9 cellular contexts compared by ENCODE assay signal in the genomic region with DNA sequence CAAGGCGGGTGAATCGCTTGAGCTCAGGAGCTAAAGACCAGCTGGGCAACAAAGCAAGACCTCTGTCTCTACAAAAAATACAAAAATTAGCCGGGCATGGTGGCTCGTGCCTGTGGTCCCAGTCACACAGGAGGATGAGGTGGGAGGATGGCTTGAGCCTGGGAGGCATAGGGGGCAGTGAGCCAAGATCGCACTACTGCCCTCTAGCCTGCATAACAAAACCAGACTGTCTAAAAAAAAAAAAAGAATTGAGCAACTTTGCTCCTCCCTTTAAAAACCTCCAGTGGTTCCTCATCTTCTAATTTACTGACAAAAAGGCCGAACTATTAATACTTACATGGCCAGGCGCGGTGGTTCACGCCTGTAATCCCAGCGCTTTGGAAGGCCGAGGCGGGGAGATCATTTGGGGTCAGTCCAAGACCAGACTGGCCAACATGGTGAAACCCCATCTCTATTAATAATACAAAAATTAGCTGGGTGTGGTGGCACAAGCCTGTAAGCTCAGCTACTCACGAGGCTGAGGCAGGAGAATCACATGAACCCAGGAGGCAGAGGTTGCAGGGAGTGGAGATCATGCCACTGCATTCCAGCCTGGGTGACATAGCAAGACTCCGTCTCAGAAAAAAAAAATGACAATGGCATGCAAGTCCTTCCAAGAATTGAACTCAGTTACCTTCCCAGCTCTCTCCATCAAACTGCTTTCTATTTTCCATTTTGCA. TPM values are rescaled to one million over a fixed set of nuclear protein-coding genes. Genes with fewer than 3 reads are reported as not detected.
DNase-seq lines count a peak whose midpoint lies in the region; ATAC-seq and TF ChIP-seq lines count a peak whose summit lies in the region.
"Had no signal": no experiment of that assay in that cellular context is flagged by ENCODE, and none has a peak within 500 bp of the region (broad histone marks: within the 10 kb centered on the region; RNA-seq: fewer than 3 reads in every experiment).

No MANE protein-coding gene starts in this region.

- H3K27ac ChIP-seq in PC-3 (ENCODE audit: low read length) (no peak overlapping the region), endodermal cell (ENCODE audit: low read depth, low read length) (no peak overlapping the region)
- H3K27ac ChIP-seq: BLaER1 had no signal

- H3K4me3 Mint-ChIP-seq in endodermal cell = no peak overlapping the region
- H3K4me3 Mint-ChIP-seq in naive B cell = peak overlapping the region; percentile 68 to 91 (median 84)

- no peak for ATAC-seq in PC-3
- ATAC-seq in naive B cell (ENCODE audit: low read depth in 2 of 2) = peak; percentile 33 to 39
- ATAC-seq in HG02763 (IDR thresholded peaks at IDR 0.05; ENCODE audit: unreplicated experiment) = no peak

- no peak overlapping the region for H3K4me3 ChIP-seq in PC-3 (ENCODE audit: low read length)
- peak overlapping the region; percentile 13 for H3K4me3 ChIP-seq in endodermal cell (ENCODE audit: low read length)
- H3K4me3 ChIP-seq: BLaER1 had no signal

- peaks cover 24% of the 10 kb centered on the region for H3K4me1 ChIP-seq in PC-3 (ENCODE audit: insufficient read depth, low read length)
- H3K4me1 ChIP-seq in endodermal cell (ENCODE audit: control insufficient read depth, insufficient read depth, low read length) = peaks cover 5% of the 10 kb centered on the region

- H3K36me3 ChIP-seq in PC-3 (ENCODE audit: low read depth, low read length) (peaks cover 11% of the 10 kb centered on the region), endodermal cell (ENCODE audit: control insufficient read depth, insufficient read depth, low read length) (peaks cover 31% of the 10 kb centered on the region)

- no TSS peak for BruUV-seq in PC-3 (replicated peaks; lab: Mats Ljungman, UMichigan)

- no peaks in the 10 kb centered on the region for H3F3A ChIP-seq in PC-3 (ENCODE audit: low read length, unreplicated experiment)

- H3K9ac ChIP-seq in PC-3 (ENCODE audit: low read length) (no peak overlapping the region), endodermal cell (ENCODE audit: extremely low read depth, low read length, poor library complexity, severe bottlenecking) (no peak overlapping the region)
- H3K9ac ChIP-seq: BLaER1 had no signal

- DNase-seq in DMS53 (lab: John Stamatoyannopoulos, UW) (peak; percentile 24), DMS53 treated with DMSO at 0.1 percent for 48 hours (lab: John Stamatoyannopoulos, UW; ENCODE audit: unreplicated experiment) (no peak), PC-3 (peak; percentile 78), endodermal cell (peak; percentile 54), naive B cell (peak; percentile 46), NCI-H774 (lab: John Stamatoyannopoulos, UW) (no peak), NCI-H526 treated with DMSO at 0.1 percent for 48 hours (lab: John Stamatoyannopoulos, UW) (no peak)

- WGBS in endodermal cell (ENCODE audit: insufficient coverage in 1 of 2, insufficient read length in 1 of 2), 2 experiments = 75 to 90% methylated on average over 4 to 14 of the region's 14 CpGs

- intact Hi-C loops in PC-3 (cut with micrococcal nuclease) = no loop called here

- no peaks in the 10 kb centered on the region for H3K27me3 Mint-ChIP-seq in endodermal cell (ENCODE audit: insufficient read depth)
- H3K27me3 Mint-ChIP-seq in naive B cell = no peaks in the 10 kb centered on the region

- H3K79me2 ChIP-seq in PC-3 (ENCODE audit: low read length) = peaks cover 99% of the 10 kb centered on the region

- H3K36me3 Mint-ChIP-seq in endodermal cell (ENCODE audit: low read depth) = peaks cover 31% of the 10 kb centered on the region
- H3K36me3 Mint-ChIP-seq in naive B cell = peaks cover 6 to 7% of the 10 kb centered on the region in 2 donors

- H2AFZ ChIP-seq in PC-3 (ENCODE audit: low read length) = no peak overlapping the region

- no peaks in the 10 kb centered on the region for H3K9me2 ChIP-seq in PC-3 (replicated peaks; ENCODE audit: low read length)

- H4K20me1 ChIP-seq in PC-3 (ENCODE audit: low read length) = peaks cover 42% of the 10 kb centered on the region

- POLR2A ChIA-PET in PC-3 (lab: Charles Lee; ENCODE audit: unreplicated experiment) = no interaction called here

- H3K4me1 Mint-ChIP-seq in endodermal cell (peaks cover 34% of the 10 kb centered on the region), naive B cell (peaks cover 38 to 84% (median 76%) of the 10 kb centered on the region in 3 donors)

- H3K9me3 ChIP-seq in PC-3 (ENCODE audit: low read length) = no peaks in the 10 kb centered on the region
- peaks cover 5% of the 10 kb centered on the region for H3K9me3 ChIP-seq in endodermal cell (ENCODE audit: control insufficient read depth, low read length)
- H3K9me3 ChIP-seq: BLaER1 had no signal

- TF ChIP-seq CTCF in PC-3 (conservative IDR thresholded peaks at IDR 0.05; ENCODE audit: low read depth, low read length) = peak; percentile 78
- peak; percentile 66 for TF ChIP-seq CTCF in endodermal cell (conservative IDR thresholded peaks at IDR 0.05)

- no peaks in the 10 kb centered on the region for H3K27me3 ChIP-seq in PC-3 (ENCODE audit: low read length)
- no peaks in the 10 kb centered on the region for H3K27me3 ChIP-seq in endodermal cell (ENCODE audit: control insufficient read depth, insufficient read depth, low read length, poor library complexity, severe bottlenecking)
- H3K27me3 ChIP-seq: BLaER1 had no signal

- CTCF ChIA-PET in PC-3 (lab: Charles Lee) = interaction anchor here (0.6 to 1.3 kb wide), 2 partner anchors 24 to 57 kb away, joined by 3 to 4 read pairs; no protein-coding TSS in a partner anchor

- H3K27ac Mint-ChIP-seq in endodermal cell (peak overlapping the region; percentile 54), naive B cell (peak overlapping the region; percentile 71 to 96 (median 92))

- H3K9me3 Mint-ChIP-seq in endodermal cell (peaks cover 1% of the 10 kb centered on the region), naive B cell (no peaks in the 10 kb centered on the region)

- no peak overlapping the region for H3K4me2 ChIP-seq in PC-3 (ENCODE audit: low read length)
- H3K4me2 ChIP-seq: BLaER1 had no signal

RNA-seq across cellular contexts. Expression of gene ACBD3, which starts 4.4 kb away (rescaled TPM):
- total RNA-seq in PC-3 (2014; rRNA removed) = 62.2 and 62.9 TPM in 2 replicates
- total RNA-seq in endodermal cell = 10 to 100 TPM; 34.8 to 48.0 TPM
- 22.3 TPM for polyA plus RNA-seq in endodermal cell (2013, experiment 1 of 2)
- polyA plus RNA-seq in endodermal cell (2013, experiment 2 of 2) = 24.1 TPM
- 10 to 100 TPM; 38.5 to 88.1 (median 55.0) TPM for polyA plus RNA-seq in naive B cell (ENCODE audit: low read depth in 6 of 6)

RNA-seq across cellular contexts. Expression of gene MIXL1, which starts 41.3 kb away (rescaled TPM):
- total RNA-seq in PC-3 (2014; rRNA removed) = not detected in 2 replicates
- 10 to 100 TPM; 16.8 to 86.3 TPM for total RNA-seq in endodermal cell
- 41.3 TPM for polyA plus RNA-seq in endodermal cell (2013, experiment 1 of 2)
- 48.9 TPM for polyA plus RNA-seq in endodermal cell (2013, experiment 2 of 2)
- polyA plus RNA-seq in naive B cell (ENCODE audit: low read depth in 6 of 6) = 1 to 10 TPM in 1 of 6 donors, under 1 TPM in 3, not detected in 2; 0.23 to 2.8 (median 0.36) TPM

Comparison
In these comparisons a context has a peak if more than half of its experiments do, and no peak if none do; other contexts are left out.
1. DNase-seq: peak in DMS53 (single experiment), PC-3 (single experiment), endodermal cell (single experiment) and naive B cell (single experiment); none in DMS53 treated with DMSO at 0.1 percent for 48 hours (single experiment), NCI-H774 (single experiment) and NCI-H526 treated with DMSO at 0.1 percent for 48 hours (single experiment).
2. ATAC-seq: peak in naive B cell (2 of 2); none in PC-3 (single experiment) and HG02763 (single experiment).
3. RNA of gene MIXL1, which starts 41.3 kb away (total RNA-seq): 16.8 to 86.3 TPM in endodermal cell; not detected in PC-3; every median in the first group is over 10 times any median in the second.